12 cellular contexts compared by ENCODE assay signal in the genomic region with DNA sequence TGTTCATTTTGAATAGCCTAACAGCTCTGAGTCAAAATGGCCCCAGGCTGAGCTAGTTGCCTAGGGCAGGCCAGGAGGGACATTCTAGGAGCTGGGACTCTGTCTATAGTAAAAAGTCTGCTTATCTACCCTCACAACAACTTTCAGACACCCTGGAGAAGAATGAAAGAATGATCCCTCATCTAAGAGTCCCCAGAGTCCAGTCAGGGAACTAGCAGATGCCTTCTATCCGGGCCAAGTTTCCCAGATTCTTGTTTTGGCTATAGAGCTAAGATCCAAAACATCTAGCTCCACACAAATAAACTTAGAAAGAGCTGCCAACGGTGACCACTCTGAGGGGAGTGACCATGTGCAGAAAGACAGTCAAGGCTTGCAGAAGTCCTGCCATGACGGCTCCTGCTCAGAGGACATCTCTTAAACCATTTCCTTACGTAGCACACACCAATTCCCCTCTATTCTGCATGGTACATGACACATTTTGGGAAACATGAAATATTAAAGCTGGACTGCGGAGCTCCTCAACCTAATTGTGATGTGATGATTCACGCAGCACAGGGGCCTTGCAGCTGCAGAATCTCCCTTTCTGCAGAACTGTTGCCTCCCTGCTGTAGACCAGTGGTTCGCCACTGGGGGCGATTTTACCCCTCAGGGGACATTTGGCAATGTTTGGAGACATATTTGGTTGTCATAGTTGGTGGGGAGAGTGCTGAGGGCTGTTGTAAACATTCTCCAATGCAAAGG. TPM values are rescaled to one million over a fixed set of nuclear protein-coding genes. Genes with fewer than 3 reads are reported as not detected.
DNase-seq lines count a peak whose midpoint lies in the region; ATAC-seq, FAIRE-seq and TF ChIP-seq lines count a peak whose summit lies in the region.
"Had no signal": no experiment of that assay in that cellular context is flagged by ENCODE, and none has a peak within 500 bp of the region (broad histone marks: within the 10 kb centered on the region; RNA-seq: fewer than 3 reads in every experiment).

No MANE protein-coding gene starts in this region.

- no peak overlapping the region for H3K4me3 ChIP-seq in A549
- 0 out of 2 replicates have a peak overlapping the region, but pooled peaks have one; percentile 10 for H3K4me3 ChIP-seq in Karpas-422 (ENCODE audit: low read length)
- H3K4me3 ChIP-seq in duodenal mucosa (ENCODE audit: low read depth in 1 of 2, low read length in 2 of 2): no peak overlapping the region
- no peak overlapping the region for H3K4me3 ChIP-seq in lower lobe of right lung

- CTCF ChIA-PET in A549 (lab: Yijun Ruan, JAX): interaction anchor here (0.7 to 2.4 kb wide), 6 partner anchors 11 to 184 kb away, joined by 3 to 8 read pairs (median 3); no protein-coding TSS in a partner anchor

- H3K4me3 Mint-ChIP-seq in activated T-helper 1 cell treated with anti-CD3 and anti-CD28 coated beads, Interleukin-12 subunit alpha, Interleukin-12 subunit beta, Interleukin-2, Interleukin-4 antibody, amounts not matched to agents 30 ng/mL and 10 ng/mL and 1 ng/mL, durations not matched to agents 14 hours and 24 hours and 36 hours: no peak overlapping the region
- H3K4me3 Mint-ChIP-seq: activated naive CD4-positive, alpha-beta T cell treated with anti-CD3 and anti-CD28 coated beads, Interleukin-2, amount 10 ng/mL, durations not matched to agents 7 days and 5 days had no signal

- peak overlapping the region; percentile 34 for H2AFZ ChIP-seq in Karpas-422 (ENCODE audit: low read length)

- H3K36me3 ChIP-seq in Karpas-422 (ENCODE audit: insufficient read depth, low read length) (no peaks in the 10 kb centered on the region), duodenal mucosa (ENCODE audit: control insufficient read depth in 1 of 2, insufficient read depth in 2 of 2, low read length in 2 of 2) (no peaks in the 10 kb centered on the region), lower lobe of right lung (no peaks in the 10 kb centered on the region)
- H3K36me3 ChIP-seq: BE2C had no signal

- no peaks in the 10 kb centered on the region for H4K20me1 ChIP-seq in Karpas-422 (ENCODE audit: insufficient read depth, low read depth, low read length)

- H3K27ac Mint-ChIP-seq in activated T-helper 1 cell treated with anti-CD3 and anti-CD28 coated beads, Interleukin-12 subunit alpha, Interleukin-12 subunit beta, Interleukin-2, Interleukin-4 antibody, amounts not matched to agents 30 ng/mL and 10 ng/mL and 1 ng/mL, durations not matched to agents 14 hours and 24 hours and 36 hours: no peak overlapping the region
- H3K27ac Mint-ChIP-seq: activated naive CD4-positive, alpha-beta T cell treated with anti-CD3 and anti-CD28 coated beads, Interleukin-2, amount 10 ng/mL, durations not matched to agents 7 days and 5 days had no signal

- POLR2A ChIA-PET in A549 (lab: Yijun Ruan, JAX): no interaction called here

- no peak for DNase-seq in A549 (ENCODE audit: low read depth in 1 of 2, low spot score in 1 of 2)
- DNase-seq in Karpas-422: peak; percentile 57
- DNase-seq in lower lobe of right lung: no peak
- DNase-seq in activated naive CD4-positive, alpha-beta T cell treated with Interleukin-2 at 50 U/mL for 16 hours: no peak
- no peak for DNase-seq in activated T-helper 1 cell treated with anti-CD3 and anti-CD28 coated beads, Interleukin-12 subunit alpha, Interleukin-12 subunit beta, Interleukin-2, Interleukin-4 antibody, amounts not matched to agents 30 ng/mL and 10 ng/mL and 1 ng/mL, durations not matched to agents 14 hours and 24 hours and 36 hours (ENCODE audit: low spot score)
- DNase-seq: activated CD4-positive, alpha-beta T cell treated with anti-CD3 and anti-CD28 coated beads for 4 hours; activated naive CD4-positive, alpha-beta T cell treated with anti-CD3 and anti-CD28 coated beads, Interleukin-2, amount 10 ng/mL, durations not matched to agents 7 days and 5 days; BE2C had no signal

- H3K79me2 ChIP-seq in Karpas-422 (ENCODE audit: low read length): no peaks in the 10 kb centered on the region

- ATAC-seq in A549: peak; percentile 48 to 70; a peak in 5 of 6 replicates
- no peak for ATAC-seq in lower lobe of right lung
- ATAC-seq in GM18511 (IDR thresholded peaks at IDR 0.05; ENCODE audit: unreplicated experiment): no peak
- ATAC-seq in HG02970 (IDR thresholded peaks at IDR 0.05; ENCODE audit: low FRiP score, unreplicated experiment): no peak

- H3K9me3 ChIP-seq in A549 (no peaks in the 10 kb centered on the region), Karpas-422 (ENCODE audit: low read length) (no peaks in the 10 kb centered on the region), duodenal mucosa (ENCODE audit: control insufficient read depth in 1 of 2, low read length in 2 of 2) (peaks cover 0 to 2% of the 10 kb centered on the region in 2 donors), lower lobe of right lung (no peaks in the 10 kb centered on the region)
- H3K9me3 ChIP-seq: BE2C had no signal

- no peak for FAIRE-seq in A549 (lab: Jason Lieb, UNC)
- FAIRE-seq: keratinocyte had no signal

- H3K27me3 ChIP-seq in Karpas-422 (ENCODE audit: low read length) (no peaks in the 10 kb centered on the region), duodenal mucosa (ENCODE audit: control insufficient read depth in 1 of 2, insufficient read depth in 2 of 2, low read length in 2 of 2) (no peaks in the 10 kb centered on the region), lower lobe of right lung (ENCODE audit: low read depth) (no peaks in the 10 kb centered on the region)

- 53% methylated on average over 8 of the region's 8 CpGs for WGBS in A549 (ENCODE audit: missing lambda C conversion rate)

- no peak for TF ChIP-seq CTCF in A549 (IDR thresholded peaks at IDR 0.05)
- TF ChIP-seq CTCF in lower lobe of right lung (IDR thresholded peaks at IDR 0.05): no peak

- no peaks in the 10 kb centered on the region for H3K9me3 Mint-ChIP-seq in activated T-helper 1 cell treated with anti-CD3 and anti-CD28 coated beads, Interleukin-12 subunit alpha, Interleukin-12 subunit beta, Interleukin-2, Interleukin-4 antibody, amounts not matched to agents 30 ng/mL and 10 ng/mL and 1 ng/mL, durations not matched to agents 14 hours and 24 hours and 36 hours
- H3K9me3 Mint-ChIP-seq: activated naive CD4-positive, alpha-beta T cell treated with anti-CD3 and anti-CD28 coated beads, Interleukin-2, amount 10 ng/mL, durations not matched to agents 7 days and 5 days had no signal

- H3K4me1 ChIP-seq in A549: no peaks in the 10 kb centered on the region
- peaks cover 30% of the 10 kb centered on the region for H3K4me1 ChIP-seq in Karpas-422 (ENCODE audit: low read length)
- peaks cover 0 to 7% of the 10 kb centered on the region in 2 donors for H3K4me1 ChIP-seq in duodenal mucosa (ENCODE audit: control insufficient read depth in 1 of 2, insufficient read depth in 2 of 2, low read length in 2 of 2)
- peaks cover 60% of the 10 kb centered on the region for H3K4me1 ChIP-seq in lower lobe of right lung
- H3K4me1 ChIP-seq: BE2C had no signal

- H3K4me1 Mint-ChIP-seq in activated T-helper 1 cell treated with anti-CD3 and anti-CD28 coated beads, Interleukin-12 subunit alpha, Interleukin-12 subunit beta, Interleukin-2, Interleukin-4 antibody, amounts not matched to agents 30 ng/mL and 10 ng/mL and 1 ng/mL, durations not matched to agents 14 hours and 24 hours and 36 hours (ENCODE audit: low read depth): no peaks in the 10 kb centered on the region
- H3K4me1 Mint-ChIP-seq: activated naive CD4-positive, alpha-beta T cell treated with anti-CD3 and anti-CD28 coated beads, Interleukin-2, amount 10 ng/mL, durations not matched to agents 7 days and 5 days had no signal

- no peak for TF ChIP-seq RAD21 in A549 (conservative IDR thresholded peaks at IDR 0.05 in 1 of 2, IDR thresholded peaks at IDR 0.05 in 1 of 2)

- no peak for TF ChIP-seq POLR2A in A549 (IDR thresholded peaks at IDR 0.05; ENCODE audit: low read length)

- H3K9ac ChIP-seq in Karpas-422 (ENCODE audit: low read length) (no peak overlapping the region), duodenal mucosa (ENCODE audit: low read depth in 1 of 2, low read length in 2 of 2) (no peak overlapping the region)

- no peak overlapping the region for H3K4me2 ChIP-seq in A549
- peak overlapping the region; percentile 58 for H3K4me2 ChIP-seq in Karpas-422 (ENCODE audit: low read depth, low read length, poor library complexity, severe bottlenecking)

- no peaks in the 10 kb centered on the region for H3K9me2 ChIP-seq in Karpas-422 (replicated peaks; ENCODE audit: insufficient read depth, low read length)

- no peaks in the 10 kb centered on the region for H3K36me3 Mint-ChIP-seq in activated T-helper 1 cell treated with anti-CD3 and anti-CD28 coated beads, Interleukin-12 subunit alpha, Interleukin-12 subunit beta, Interleukin-2, Interleukin-4 antibody, amounts not matched to agents 30 ng/mL and 10 ng/mL and 1 ng/mL, durations not matched to agents 14 hours and 24 hours and 36 hours (ENCODE audit: low read depth)
- H3K36me3 Mint-ChIP-seq: activated naive CD4-positive, alpha-beta T cell treated with anti-CD3 and anti-CD28 coated beads, Interleukin-2, amount 10 ng/mL, durations not matched to agents 7 days and 5 days had no signal

- peaks cover 5% of the 10 kb centered on the region for H3K27me3 Mint-ChIP-seq in activated T-helper 1 cell treated with anti-CD3 and anti-CD28 coated beads, Interleukin-12 subunit alpha, Interleukin-12 subunit beta, Interleukin-2, Interleukin-4 antibody, amounts not matched to agents 30 ng/mL and 10 ng/mL and 1 ng/mL, durations not matched to agents 14 hours and 24 hours and 36 hours (ENCODE audit: insufficient read depth)

- no peak for TF ChIP-seq EP300 in A549 (IDR thresholded peaks at IDR 0.05)

- H3K27ac ChIP-seq in A549: no peak overlapping the region
- H3K27ac ChIP-seq in Karpas-422 (ENCODE audit: low read length): peak overlapping the region; percentile 5; the same call in 1 of the 2 replicates
- H3K27ac ChIP-seq in duodenal mucosa (ENCODE audit: low read depth, low read length): peak overlapping the region; percentile 13
- peak overlapping the region; percentile 48 for H3K27ac ChIP-seq in lower lobe of right lung

- intact Hi-C loops in lower lobe of right lung (cut with DNase I): no loop called here
- intact Hi-C loops in activated T-helper 1 cell treated with anti-CD3 and anti-CD28 coated beads, Interleukin-12 subunit alpha, Interleukin-12 subunit beta, Interleukin-2, Interleukin-4 antibody, amounts not matched to agents 30 ng/mL and 10 ng/mL and 1 ng/mL, durations not matched to agents 14 hours and 24 hours and 36 hours (cut with micrococcal nuclease): no loop called here

RNA-seq across cellular contexts. Expression of a gene that starts 24.2 kb away (rescaled TPM):
- polyA plus RNA-seq in A549 (2011; rRNA removed): 0.05 TPM in 1 of 2 replicates, not detected in the other
- polyA plus RNA-seq in A549 (2012; cell fraction: cytosol; rRNA removed): 0.01 TPM in 2 replicates
- polyA plus RNA-seq in A549 (2012; cell fraction: nucleus; rRNA removed): 0.04 TPM in 1 of 2 replicates, not detected in the other
- polyA plus RNA-seq in A549 (2017; fragmentation: RNase III; extraction: RNeasy Plus Mini Kit Qiagen cat#74134 plus additional on column Dnase treatment): 0.03 to 0.09 TPM in 2 of 3 replicates, not detected in the other
- polyA minus RNA-seq in A549 (2011; rRNA and poly(A)+ RNA removed): not detected in 2 replicates
- total RNA-seq in Karpas-422 (2014; rRNA removed; shearing (Covaris generic); ENCODE audit: low replicate concordance): not detected in 2 replicates
- total RNA-seq in lower lobe of right lung: 38.7 TPM
- not detected in 2 replicates for total RNA-seq in activated T-helper 1 cell treated with anti-CD3 and anti-CD28 coated beads, Interleukin-12 subunit alpha, Interleukin-12 subunit beta, Interleukin-2, Interleukin-4 antibody, amounts not matched to agents 30 ng/mL and 10 ng/mL and 1 ng/mL, durations not matched to agents 14 hours and 24 hours and 36 hours
- polyA plus RNA-seq: keratinocyte had no signal

Comparison
In these comparisons a context has a peak if more than half of its experiments do, and no peak if none do; other contexts are left out.
1. ATAC-seq: peak in A549 (2 of 2); none in lower lobe of right lung (0 of 2), GM18511 (single experiment) and HG02970 (single experiment).
2. H3K27ac ChIP-seq: peak in Karpas-422 (single experiment), duodenal mucosa (single experiment) and lower lobe of right lung (single experiment); none in A549 (0 of 2).
3. RNA of a gene that starts 24.2 kb away (total RNA-seq): 38.7 TPM in lower lobe of right lung (single experiment); not detected in Karpas-422 and not detected in activated T-helper 1 cell treated with anti-CD3 and anti-CD28 coated beads, Interleukin-12 subunit alpha, Interleukin-12 subunit beta, Interleukin-2, Interleukin-4 antibody, amounts not matched to agents 30 ng/mL and 10 ng/mL and 1 ng/mL, durations not matched to agents 14 hours and 24 hours and 36 hours; every median in the first group is over 10 times any median in the second.